In the genomic region with DNA sequence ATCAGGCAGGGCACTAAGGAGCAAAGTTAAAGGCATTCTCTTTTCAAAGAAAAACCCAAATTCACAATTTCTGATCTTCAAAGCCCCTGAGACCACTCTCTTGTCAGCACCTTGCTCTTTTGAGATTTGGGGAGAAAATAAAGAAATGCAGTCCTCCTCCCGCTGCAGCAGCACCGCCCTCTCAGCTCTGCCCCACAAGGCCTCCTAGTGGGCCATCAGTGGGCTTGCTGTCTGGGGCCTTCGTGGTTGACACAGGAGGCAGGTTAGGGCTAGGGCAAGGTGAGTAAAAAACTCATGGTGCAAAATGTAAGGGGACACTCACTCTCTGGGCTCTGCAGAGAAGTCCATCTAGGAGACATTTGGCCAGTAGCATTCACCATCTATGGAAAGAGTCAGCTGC, we compare ENCODE assay signal across 29 cellular contexts.
"Had no signal": no experiment of that assay in that cellular context is flagged by ENCODE, and none has a peak within 500 bp of the region (broad histone marks: within the 10 kb centered on the region; RNA-seq: fewer than 3 reads in every experiment).

No MANE protein-coding gene starts in this region.

- H3K9me3 Mint-ChIP-seq: stimulated activated effector memory CD8-positive, alpha-beta T cell treated with anti-CD3 and anti-CD28 coated beads, Interleukin-12 subunit alpha, Interleukin-12 subunit beta, amount 100 ng/mL, for 72 hours; stimulated activated memory B cell treated with anti-CD40 and anti-IgM and Interleukin-4, amounts not matched to agents 10 μg/mL and 1 μg/mL and 100 μg/mL, for 72 hours; stimulated activated naive B cell treated with anti-CD40 and anti-IgM and Interleukin-4, amounts not matched to agents 10 μg/mL and 1 μg/mL and 100 μg/mL, for 72 hours; stimulated activated naive CD8-positive, alpha-beta T cell treated with anti-CD3 and anti-CD28 coated beads, Interleukin-15, amount 100 ng/mL, for 72 hours; stimulated activated naive CD8-positive, alpha-beta T cell treated with anti-CD3 and anti-CD28 coated beads, Interleukin-15, Interleukin-2, amounts not matched to agents 100 ng/mL and 50 ng/mL, for 24 hours; type B pancreatic cell had no signal

- FAIRE-seq: urothelium cell line had no signal

- H3K36me3 Mint-ChIP-seq: stimulated activated effector memory CD8-positive, alpha-beta T cell treated with anti-CD3 and anti-CD28 coated beads, Interleukin-12 subunit alpha, Interleukin-12 subunit beta, amount 100 ng/mL, for 72 hours; stimulated activated memory B cell treated with anti-CD40 and anti-IgM and Interleukin-4, amounts not matched to agents 10 μg/mL and 1 μg/mL and 100 μg/mL, for 72 hours; stimulated activated naive B cell treated with anti-CD40 and anti-IgM and Interleukin-4, amounts not matched to agents 10 μg/mL and 1 μg/mL and 100 μg/mL, for 72 hours; type B pancreatic cell had no signal

- ATAC-seq: stimulated activated effector memory CD8-positive, alpha-beta T cell treated with anti-CD3 and anti-CD28 coated beads, Interleukin-12 subunit alpha, Interleukin-12 subunit beta, amount 100 ng/mL, for 72 hours; stimulated activated memory B cell treated with anti-CD40 and anti-IgM and Interleukin-4, amounts not matched to agents 10 μg/mL and 1 μg/mL and 100 μg/mL, for 72 hours; stimulated activated naive B cell treated with anti-CD40 and anti-IgM and Interleukin-4, amounts not matched to agents 10 μg/mL and 1 μg/mL and 100 μg/mL, for 72 hours; stimulated activated naive CD8-positive, alpha-beta T cell treated with anti-CD3 and anti-CD28 coated beads, Interleukin-15, amount 100 ng/mL, for 72 hours; stimulated activated naive CD8-positive, alpha-beta T cell treated with anti-CD3 and anti-CD28 coated beads, Interleukin-15, Interleukin-2, amounts not matched to agents 100 U/mL and 50 U/mL, for 24 hours; upper lobe of right lung had no signal

- DNase-seq: stimulated activated CD4-positive, alpha-beta T cell treated with anti-CD3 and anti-CD28 coated beads, Interleukin-2, amount 100 ng/mL, for 48 hours; stimulated activated CD4-positive, alpha-beta T cell treated with anti-CD3 and anti-CD28 coated beads, Interleukin-4, amount 100 ng/mL, for 1 hour; stimulated activated CD4-positive, alpha-beta T cell treated with anti-CD3 and anti-CD28 coated beads, Interleukin-4, amount 100 ng/mL, for 24 hours; stimulated activated CD4-positive, alpha-beta T cell treated with anti-CD3 and anti-CD28 coated beads, Interleukin-4, amount 100 ng/mL, for 4 hours; stimulated activated CD8-positive, alpha-beta memory T cell treated with anti-CD3 and anti-CD28 coated beads, Interleukin-4, amount 100 ng/mL, for 48 hours; stimulated activated naive B cell treated with anti-CD40 and anti-IgM and Interleukin-4, amounts not matched to agents 10 μg/mL and 1 μg/mL and 100 μg/mL, for 72 hours; stimulated activated naive CD4-positive, alpha-beta T cell; stimulated activated naive CD4-positive, alpha-beta T cell treated with Interleukin-2 at 50 U/mL for 16 hours; stimulated activated naive CD8-positive, alpha-beta T cell treated with anti-CD3 and anti-CD28 coated beads, Interleukin-15, amount 100 ng/mL, for 72 hours; stimulated activated naive CD8-positive, alpha-beta T cell treated with anti-CD3 and anti-CD28 coated beads, Interleukin-15, Interleukin-2, amounts not matched to agents 100 U/mL and 50 U/mL, for 24 hours; stomach; substantia nigra; testis; thyroid gland; tibial artery; transverse colon; trophoblast cell; upper lobe of right lung; uterus had no signal

- H3K27ac ChIP-seq: stomach, suprapubic skin, testis, thoracic aorta, thyroid gland, tibial artery, tibial nerve, transverse colon, upper lobe of left lung, upper lobe of right lung, uterus, vagina had no signal

- H3K27ac Mint-ChIP-seq: stimulated activated effector memory CD8-positive, alpha-beta T cell treated with anti-CD3 and anti-CD28 coated beads, Interleukin-12 subunit alpha, Interleukin-12 subunit beta, amount 100 ng/mL, for 72 hours; stimulated activated memory B cell treated with anti-CD40 and anti-IgM and Interleukin-4, amounts not matched to agents 10 μg/mL and 1 μg/mL and 100 μg/mL, for 72 hours; stimulated activated naive B cell treated with anti-CD40 and anti-IgM and Interleukin-4, amounts not matched to agents 10 μg/mL and 1 μg/mL and 100 μg/mL, for 72 hours; stimulated activated naive CD8-positive, alpha-beta T cell treated with anti-CD3 and anti-CD28 coated beads, Interleukin-15, amount 100 ng/mL, for 72 hours; stimulated activated naive CD8-positive, alpha-beta T cell treated with anti-CD3 and anti-CD28 coated beads, Interleukin-15, Interleukin-2, amounts not matched to agents 100 ng/mL and 50 ng/mL, for 24 hours; type B pancreatic cell had no signal

- H3K4me3 Mint-ChIP-seq: stimulated activated effector memory CD8-positive, alpha-beta T cell treated with anti-CD3 and anti-CD28 coated beads, Interleukin-12 subunit alpha, Interleukin-12 subunit beta, amount 100 ng/mL, for 72 hours; stimulated activated memory B cell treated with anti-CD40 and anti-IgM and Interleukin-4, amounts not matched to agents 10 μg/mL and 1 μg/mL and 100 μg/mL, for 72 hours; stimulated activated naive B cell treated with anti-CD40 and anti-IgM and Interleukin-4, amounts not matched to agents 10 μg/mL and 1 μg/mL and 100 μg/mL, for 72 hours; stimulated activated naive CD8-positive, alpha-beta T cell treated with anti-CD3 and anti-CD28 coated beads, Interleukin-15, amount 100 ng/mL, for 72 hours; stimulated activated naive CD8-positive, alpha-beta T cell treated with anti-CD3 and anti-CD28 coated beads, Interleukin-15, Interleukin-2, amounts not matched to agents 100 ng/mL and 50 ng/mL, for 24 hours; type B pancreatic cell had no signal

- H3K4me1 Mint-ChIP-seq: stimulated activated effector memory CD8-positive, alpha-beta T cell treated with anti-CD3 and anti-CD28 coated beads, Interleukin-12 subunit alpha, Interleukin-12 subunit beta, amount 100 ng/mL, for 72 hours; stimulated activated memory B cell treated with anti-CD40 and anti-IgM and Interleukin-4, amounts not matched to agents 10 μg/mL and 1 μg/mL and 100 μg/mL, for 72 hours; stimulated activated naive B cell treated with anti-CD40 and anti-IgM and Interleukin-4, amounts not matched to agents 10 μg/mL and 1 μg/mL and 100 μg/mL, for 72 hours; stimulated activated naive CD8-positive, alpha-beta T cell treated with anti-CD3 and anti-CD28 coated beads, Interleukin-15, amount 100 ng/mL, for 72 hours had no signal

- H3K4me3 ChIP-seq: stomach, suprapubic skin, testis, thoracic aorta, thyroid gland, tibial artery, tibial nerve, transverse colon, upper lobe of left lung, upper lobe of right lung, uterus, vagina had no signal

- H3K9me3 ChIP-seq: stomach, suprapubic skin, testis, thoracic aorta, thyroid gland, tibial artery, tibial nerve, transverse colon, upper lobe of left lung, upper lobe of right lung, uterus, vagina had no signal

- H3K36me3 ChIP-seq: stomach, suprapubic skin, thoracic aorta, thyroid gland, tibial artery, tibial nerve, transverse colon, upper lobe of left lung, upper lobe of right lung, uterus, vagina had no signal

- H3K4me1 ChIP-seq: suprapubic skin, testis, thyroid gland, transverse colon, upper lobe of right lung, uterus, vagina had no signal

- H3K27me3 ChIP-seq: suprapubic skin, testis, thyroid gland, tibial nerve, upper lobe of left lung, upper lobe of right lung, uterus, vagina had no signal
